13 cellular contexts compared by ENCODE assay signal in genomic region chr1:22177354-22178003, GRCh38. TPM values are rescaled to one million over a fixed set of nuclear protein-coding genes. Genes with fewer than 3 reads are reported as not detected.
DNase-seq lines count a peak whose midpoint lies in the region; ATAC-seq lines count a peak whose summit lies in the region.
"Had no signal": no experiment of that assay in that cellular context is flagged by ENCODE, and none has a peak within 500 bp of the region (broad histone marks: within the 10 kb centered on the region; RNA-seq: fewer than 3 reads in every experiment).

No MANE protein-coding gene starts in this region.

- no peak overlapping the region for H3K4me3 ChIP-seq in right cardiac atrium (ENCODE audit: low read length)
- H3K4me3 ChIP-seq: sigmoid colon had no signal

- H3K4me1 ChIP-seq in right cardiac atrium (ENCODE audit: control insufficient read depth, insufficient read depth, low read length), result no peaks in the 10 kb centered on the region
- H3K4me1 ChIP-seq: sigmoid colon had no signal

- H3K4me3 Mint-ChIP-seq in activated T-cell treated with anti-CD3 and anti-CD28 coated beads, Interleukin-2, amount 50 U/mL, for 4 hours, result no peak overlapping the region
- no peak overlapping the region for H3K4me3 Mint-ChIP-seq in activated T-cell treated with anti-CD3 and anti-CD28 coated beads, Interleukin-2, amount 50 U/mL, for 24 hours

- H3K27ac Mint-ChIP-seq in activated T-cell treated with anti-CD3 and anti-CD28 coated beads, Interleukin-2, amount 50 U/mL, for 24 hours, result no peak overlapping the region

- no peaks in the 10 kb centered on the region for H3K27me3 ChIP-seq in right cardiac atrium (ENCODE audit: control insufficient read depth, insufficient read depth)

- no peak overlapping the region for H3K27ac ChIP-seq in right cardiac atrium (ENCODE audit: low read length)
- H3K27ac ChIP-seq: sigmoid colon had no signal

- peaks cover 8% of the 10 kb centered on the region for H3K27me3 Mint-ChIP-seq in activated T-cell treated with anti-CD3 and anti-CD28 coated beads, Interleukin-2, amount 50 U/mL, for 4 hours (ENCODE audit: low read depth)
- H3K27me3 Mint-ChIP-seq in activated T-cell treated with anti-CD3 and anti-CD28 coated beads, Interleukin-2, amount 50 U/mL, for 24 hours, result peaks cover 10% of the 10 kb centered on the region

- H3K9me3 Mint-ChIP-seq in activated T-cell treated with anti-CD3 and anti-CD28 coated beads, Interleukin-2, amount 50 U/mL, for 4 hours, result no peaks in the 10 kb centered on the region
- no peaks in the 10 kb centered on the region for H3K9me3 Mint-ChIP-seq in activated T-cell treated with anti-CD3 and anti-CD28 coated beads, Interleukin-2, amount 50 U/mL, for 24 hours

- DNase-seq in activated T-cell treated with anti-CD3 and anti-CD28 coated beads, Interleukin-2, amount 50 U/mL, for 4 hours, result no peak
- DNase-seq in activated T-cell treated with anti-CD3 and anti-CD28 coated beads, Interleukin-2, amount 50 U/mL, for 24 hours, result no peak
- DNase-seq in NCI-H2171 treated with DMSO at 0.1 percent for 48 hours (lab: John Stamatoyannopoulos, UW) (peak; percentile 55), right cardiac atrium (no peak), activated gamma-delta T cell treated with Interleukin-2 at 50 U/mL for 16 hours (no peak), nucleus accumbens (lab: John Stamatoyannopoulos, UW) (no peak)
- peak; percentile 6 for DNase-seq in stimulated activated CD4-positive, alpha-beta T cell treated with anti-CD3 and anti-CD28 coated beads, Interleukin-4, amount 100 ng/mL, for 24 hours
- DNase-seq: IMR-90, NCI-H1092, NCI-H2227 treated with DMSO at 0.1 percent for 48 hours, sigmoid colon had no signal

- intact Hi-C loops in right cardiac atrium (cut with DNase I), result no loop called here

- ATAC-seq in activated T-cell treated with anti-CD3 and anti-CD28 coated beads, Interleukin-2, amount 50 U/mL, for 4 hours, result peak; percentile 42 to 51
- ATAC-seq in GM21447 (IDR thresholded peaks at IDR 0.05; ENCODE audit: unreplicated experiment), result peak; percentile 49
- ATAC-seq in right cardiac atrium, result no peak

- H3K36me3 Mint-ChIP-seq in activated T-cell treated with anti-CD3 and anti-CD28 coated beads, Interleukin-2, amount 50 U/mL, for 4 hours (ENCODE audit: insufficient read depth), result no peaks in the 10 kb centered on the region
- no peaks in the 10 kb centered on the region for H3K36me3 Mint-ChIP-seq in activated T-cell treated with anti-CD3 and anti-CD28 coated beads, Interleukin-2, amount 50 U/mL, for 24 hours (ENCODE audit: low read depth)

- no peaks in the 10 kb centered on the region for H3K9me3 ChIP-seq in right cardiac atrium (ENCODE audit: control insufficient read depth, low read length)

- H3K4me1 Mint-ChIP-seq in activated T-cell treated with anti-CD3 and anti-CD28 coated beads, Interleukin-2, amount 50 U/mL, for 4 hours (ENCODE audit: low read depth), result peaks cover 14% of the 10 kb centered on the region
- H3K4me1 Mint-ChIP-seq in activated T-cell treated with anti-CD3 and anti-CD28 coated beads, Interleukin-2, amount 50 U/mL, for 24 hours (ENCODE audit: low read depth), result peaks cover 20% of the 10 kb centered on the region

- 83% methylated on average over 9 of the region's 9 CpGs for WGBS in right cardiac atrium

RNA-seq across cellular contexts. Expression of gene WNT4, which starts 34.6 kb away (rescaled TPM):
- not detected for total RNA-seq in activated T-cell treated with anti-CD3 and anti-CD28 coated beads, Interleukin-2, amount 50 U/mL, for 4 hours
- total RNA-seq in right cardiac atrium, result under 1 TPM in 3 of 4 donors, not detected in 1; 0.14 to 0.25 (median 0.24) TPM
- polyA plus RNA-seq in right cardiac atrium, result 0.05 TPM
- total RNA-seq: endothelial cell of umbilical vein, IMR-90 had no signal
- polyA plus RNA-seq: IMR-90 had no signal

Comparison
In these comparisons a context has a peak if more than half of its experiments do, and no peak if none do; other contexts are left out.
1. ATAC-seq: peak in activated T-cell treated with anti-CD3 and anti-CD28 coated beads, Interleukin-2, amount 50 U/mL, for 4 hours (2 of 2) and GM21447 (single experiment); none in right cardiac atrium (0 of 2).
2. DNase-seq: peak in NCI-H2171 treated with DMSO at 0.1 percent for 48 hours (single experiment) and stimulated activated CD4-positive, alpha-beta T cell treated with anti-CD3 and anti-CD28 coated beads, Interleukin-4, amount 100 ng/mL, for 24 hours (single experiment); none in activated T-cell treated with anti-CD3 and anti-CD28 coated beads, Interleukin-2, amount 50 U/mL, for 4 hours (single experiment), activated T-cell treated with anti-CD3 and anti-CD28 coated beads, Interleukin-2, amount 50 U/mL, for 24 hours (single experiment), right cardiac atrium (0 of 3), activated gamma-delta T cell treated with Interleukin-2 at 50 U/mL for 16 hours (single experiment) and nucleus accumbens (0 of 56).